In the genomic region with DNA sequence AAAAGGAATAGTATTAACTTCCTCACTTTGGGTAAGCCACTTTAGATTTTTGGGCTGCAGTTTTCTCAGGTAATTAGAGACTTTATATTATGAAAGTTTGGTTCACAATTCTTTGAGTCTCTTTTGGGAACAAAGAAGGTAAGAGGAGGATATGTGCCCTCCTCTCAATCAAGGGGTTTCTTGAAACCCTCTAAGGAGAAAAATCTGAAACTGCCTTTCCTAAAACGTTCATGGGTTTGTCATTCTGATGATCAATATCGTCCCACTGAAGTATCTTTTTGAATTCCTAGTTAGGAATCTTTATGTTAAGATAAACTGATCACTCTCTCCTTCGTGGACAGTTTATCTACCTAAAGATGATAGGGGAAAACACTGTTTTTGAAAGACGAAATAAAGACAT, we compare ENCODE assay signal across 10 cellular contexts. TPM values are rescaled to one million over a fixed set of nuclear protein-coding genes. Genes with fewer than 3 reads are reported as not detected.
DNase-seq lines count a peak whose midpoint lies in the region; ATAC-seq and TF ChIP-seq lines count a peak whose summit lies in the region.
"Had no signal": no experiment of that assay in that cellular context is flagged by ENCODE, and none has a peak within 500 bp of the region (broad histone marks: within the 10 kb centered on the region; RNA-seq: fewer than 3 reads in every experiment).

No MANE protein-coding gene starts in this region.

- H3K4me3 ChIP-seq in LNCaP clone FGC (ENCODE audit: low read depth, low read length) (peak overlapping the region; percentile 91), duodenal mucosa (ENCODE audit: low read depth in 1 of 2, low read length in 2 of 2) (peak overlapping the region; percentile 92 to 95)

- peak overlapping the region; percentile 99 for H3K27ac Mint-ChIP-seq in CD4-positive, alpha-beta T cell
- no peak overlapping the region for H3K27ac Mint-ChIP-seq in neural crest cell (ENCODE audit: unreplicated experiment)

- ATAC-seq in CD4-positive, alpha-beta T cell (ENCODE audit: poor library complexity): no peak
- ATAC-seq in HG02763 (IDR thresholded peaks at IDR 0.05; ENCODE audit: unreplicated experiment): no peak
- no peak for ATAC-seq in GM18517 (IDR thresholded peaks at IDR 0.05; ENCODE audit: unreplicated experiment)

- no peaks in the 10 kb centered on the region for H3K27me3 ChIP-seq in CD4-positive, alpha-beta T cell (ENCODE audit: control insufficient read depth, insufficient read depth, low read length)
- no peaks in the 10 kb centered on the region for H3K27me3 ChIP-seq in duodenal mucosa (ENCODE audit: control insufficient read depth in 1 of 2, insufficient read depth in 2 of 2, low read length in 2 of 2)

- POLR2A ChIA-PET in CD4-positive, alpha-beta T cell (lab: Charles Lee): interaction anchor here (9.7 kb wide), 1 partner anchor 55 kb away, joined by 459 read pairs; the partner anchor contains the start of gene ZBTB14

- H3K9me3 ChIP-seq in CD4-positive, alpha-beta T cell (ENCODE audit: control insufficient read depth, low read length): no peaks in the 10 kb centered on the region
- H3K9me3 ChIP-seq in duodenal mucosa (ENCODE audit: control insufficient read depth in 1 of 2, low read length in 2 of 2): no peaks in the 10 kb centered on the region

- peak overlapping the region in 1 of 2 donors; percentile 88 for H3K9ac ChIP-seq in duodenal mucosa (ENCODE audit: low read depth in 1 of 2, low read length in 2 of 2)

- H3K27me3 Mint-ChIP-seq in CD4-positive, alpha-beta T cell: no peaks in the 10 kb centered on the region
- H3K27me3 Mint-ChIP-seq in neural crest cell (ENCODE audit: low read depth): peaks cover 3% of the 10 kb centered on the region

- H3K36me3 ChIP-seq in duodenal mucosa (ENCODE audit: control insufficient read depth in 1 of 2, insufficient read depth in 2 of 2, low read length in 2 of 2): peaks cover 7 to 24% of the 10 kb centered on the region in 2 donors

- TF ChIP-seq CTCF in CD4-positive, alpha-beta T cell (IDR thresholded peaks at IDR 0.05): no peak
- TF ChIP-seq CTCF in LNCaP clone FGC (IDR thresholded peaks at IDR 0.05; ENCODE audit: control insufficient read depth, extremely low read depth, insufficient read depth) (no peak), neural crest cell (conservative IDR thresholded peaks at IDR 0.05) (no peak)

- no peak for DNase-seq in CD4-positive, alpha-beta T cell
- DNase-seq in LNCaP clone FGC (ENCODE audit: low read depth) (no peak), neural crest cell (ENCODE audit: low read depth, low spot score) (no peak), activated gamma-delta T cell treated with Interleukin-2 at 50 U/mL for 16 hours (no peak), SK-N-DZ (ENCODE audit: low spot score) (no peak)

- peak overlapping the region; percentile 94 for H3K4me3 Mint-ChIP-seq in CD4-positive, alpha-beta T cell
- H3K4me3 Mint-ChIP-seq in neural crest cell: peak overlapping the region; percentile 69

- intact Hi-C loops in CD4-positive, alpha-beta T cell (cut with DNase I, micrococcal nuclease): loop anchor here (2.0 to 5.0 kb wide), 3 partner anchors 55 to 82 kb away; partner anchors contain the start of gene ZBTB14 (in 1 of the 2)

- peaks cover 70% of the 10 kb centered on the region for H3K36me3 Mint-ChIP-seq in CD4-positive, alpha-beta T cell (ENCODE audit: low read depth)
- peaks cover 28% of the 10 kb centered on the region for H3K36me3 Mint-ChIP-seq in neural crest cell (ENCODE audit: low read depth)

- peaks cover 17 to 22% of the 10 kb centered on the region in 2 donors for H3K4me1 ChIP-seq in duodenal mucosa (ENCODE audit: control insufficient read depth in 1 of 2, insufficient read depth in 2 of 2, low read length in 2 of 2)

- peaks cover 64% of the 10 kb centered on the region for H3K4me1 Mint-ChIP-seq in CD4-positive, alpha-beta T cell (ENCODE audit: low read depth)
- H3K4me1 Mint-ChIP-seq in neural crest cell: peaks cover 34% of the 10 kb centered on the region

- CTCF ChIA-PET in CD4-positive, alpha-beta T cell (lab: Charles Lee): no interaction called here

- H3K27ac ChIP-seq in CD4-positive, alpha-beta T cell (ENCODE audit: low read depth, low read length): no peak overlapping the region
- no peak overlapping the region for H3K27ac ChIP-seq in duodenal mucosa (ENCODE audit: low read depth, low read length)

- peaks cover 9% of the 10 kb centered on the region for H3K9me3 Mint-ChIP-seq in CD4-positive, alpha-beta T cell
- H3K9me3 Mint-ChIP-seq in neural crest cell: no peaks in the 10 kb centered on the region

RNA-seq across cellular contexts. Expression of gene AKAIN1, which starts 42.4 kb away (rescaled TPM):
- total RNA-seq in CD4-positive, alpha-beta T cell: not detected
- not detected in 2 replicates for total RNA-seq in neural crest cell
- 9.6 and 10.2 TPM in 2 replicates for polyA plus RNA-seq in SK-N-DZ (2014; cell fraction: cytosol; rRNA removed)
- 4.8 and 5.7 TPM in 2 replicates for polyA plus RNA-seq in SK-N-DZ (2014; cell fraction: nucleus; rRNA removed)
- total RNA-seq: lung, SK-MEL-5 had no signal
- polyA plus RNA-seq: lung had no signal

RNA-seq across cellular contexts. Expression of gene ZBTB14, which starts 56.1 kb away (rescaled TPM):
- total RNA-seq in CD4-positive, alpha-beta T cell: 10 to 100 TPM; 26.6 to 27.4 TPM
- 21.9 and 22.4 TPM in 2 replicates for total RNA-seq in neural crest cell
- 15.6 and 17.2 TPM in 2 replicates for polyA plus RNA-seq in SK-N-DZ (2014; cell fraction: cytosol; rRNA removed)
- 23.4 and 28.2 TPM in 2 replicates for polyA plus RNA-seq in SK-N-DZ (2014; cell fraction: nucleus; rRNA removed)
